ENCODE assay signal across 8 cellular contexts in genomic region chr16:11916524-11917285, GRCh38.
A peak's percentile ranks its signal among the peaks of the same experiment; 100 is the strongest.
DNase-seq lines count a peak whose midpoint lies in the region; TF ChIP-seq lines count a peak whose summit lies in the region.

No MANE protein-coding gene starts in this region.

- no peak for TF ChIP-seq CTCF in choroid plexus epithelial cell (conservative IDR thresholded peaks at IDR 0.05; ENCODE audit: low read depth, low read length)

- DNase-seq in NCI-H510A treated with DMSO at 0.1 percent for 48 hours (lab: John Stamatoyannopoulos, UW) (peak; percentile 15), NCI-H510A (lab: John Stamatoyannopoulos, UW) (no peak), NCI-H69 (lab: John Stamatoyannopoulos, UW) (peak; percentile 67), choroid plexus epithelial cell (ENCODE audit: low read depth) (no peak), middle frontal gyrus (ENCODE audit: extremely low spot score, low spot score) (peak; percentile 23), NCI-H1694 (lab: John Stamatoyannopoulos, UW) (no peak), hippocampal formation (lab: John Stamatoyannopoulos, UW) (no peak)
- no peak for DNase-seq in stimulated activated CD4-positive, alpha-beta T cell treated with anti-CD3 and anti-CD28 coated beads, Interleukin-15, amount 100 ng/mL, for 24 hours

- peak overlapping the region; percentile 69 for H3K4me3 ChIP-seq in choroid plexus epithelial cell (ENCODE audit: low read depth, low read length)

Comparison
In these comparisons a context has a peak if more than half of its experiments do, and no peak if none do; other contexts are left out.
1. DNase-seq: peak in NCI-H510A treated with DMSO at 0.1 percent for 48 hours (single experiment), NCI-H69 (single experiment) and middle frontal gyrus (single experiment); none in NCI-H510A (single experiment), choroid plexus epithelial cell (single experiment), NCI-H1694 (single experiment), stimulated activated CD4-positive, alpha-beta T cell treated with anti-CD3 and anti-CD28 coated beads, Interleukin-15, amount 100 ng/mL, for 24 hours (single experiment) and hippocampal formation (0 of 2).